26 cellular contexts compared by ENCODE assay signal in genomic region chr10:67917169-67917568, GRCh38. TPM values are rescaled to one million over a fixed set of nuclear protein-coding genes. Genes with fewer than 3 reads are reported as not detected.
DNase-seq lines count a peak whose midpoint lies in the region; ATAC-seq and TF ChIP-seq lines count a peak whose summit lies in the region.
"Had no signal": no experiment of that assay in that cellular context is flagged by ENCODE, and none has a peak within 500 bp of the region (broad histone marks: within the 10 kb centered on the region; RNA-seq: fewer than 3 reads in every experiment).

No MANE protein-coding gene starts in this region.

- H3K36me3 Mint-ChIP-seq in endodermal cell (ENCODE audit: low read depth): peaks cover 49% of the 10 kb centered on the region
- H3K36me3 Mint-ChIP-seq in CD4-positive, alpha-beta memory T cell: peaks cover 36 to 67% of the 10 kb centered on the region in 2 donors

- H3K9me3 ChIP-seq in cardiac muscle cell (ENCODE audit: low read depth) (no peaks in the 10 kb centered on the region), heart right ventricle (no peaks in the 10 kb centered on the region), HUES6 (ENCODE audit: control insufficient read depth, insufficient read depth, low read depth, low read length) (no peaks in the 10 kb centered on the region), endodermal cell (ENCODE audit: control insufficient read depth, low read length) (no peaks in the 10 kb centered on the region), ascending aorta (no peaks in the 10 kb centered on the region)
- H3K9me3 ChIP-seq in CD4-positive, alpha-beta memory T cell (ENCODE audit: control insufficient read depth in 1 of 2, low read length in 2 of 2): no peaks in the 10 kb centered on the region
- H3K9me3 ChIP-seq: SK-N-SH, upper lobe of left lung had no signal

- H3K9me3 Mint-ChIP-seq in endodermal cell: no peaks in the 10 kb centered on the region
- H3K9me3 Mint-ChIP-seq in CD4-positive, alpha-beta memory T cell: peaks cover 0 to 2% (median 0%) of the 10 kb centered on the region in 8 donors
- H3K9me3 Mint-ChIP-seq: CD14-positive monocyte had no signal

- no peaks in the 10 kb centered on the region for H3K4me1 Mint-ChIP-seq in endodermal cell
- peaks cover 6 to 23% (median 21%) of the 10 kb centered on the region in 4 donors for H3K4me1 Mint-ChIP-seq in CD4-positive, alpha-beta memory T cell
- H3K4me1 Mint-ChIP-seq: CD14-positive monocyte had no signal

- H3K9ac ChIP-seq in HUES6 (ENCODE audit: low read length) (no peak overlapping the region), endodermal cell (ENCODE audit: extremely low read depth, low read length, poor library complexity, severe bottlenecking) (no peak overlapping the region)
- H3K9ac ChIP-seq: parathyroid adenoma, SK-N-SH had no signal

- H3K36me3 ChIP-seq in cardiac muscle cell (peaks cover 33% of the 10 kb centered on the region), heart right ventricle (peaks cover 0 to 100% (median 24%) of the 10 kb centered on the region in 9 donors), HUES6 (ENCODE audit: control insufficient read depth, insufficient read depth, low read length) (peaks cover 60% of the 10 kb centered on the region), endodermal cell (ENCODE audit: control insufficient read depth, insufficient read depth, low read length) (peaks cover 73% of the 10 kb centered on the region), ascending aorta (peaks cover 40 to 53% of the 10 kb centered on the region in 2 donors)
- H3K36me3 ChIP-seq in CD4-positive, alpha-beta memory T cell (ENCODE audit: insufficient read depth, low read length): peaks cover 28% of the 10 kb centered on the region

- no peak for ATAC-seq in heart right ventricle
- ATAC-seq: HCT116, right cardiac atrium had no signal

- no peaks in the 10 kb centered on the region for H3K4me1 ChIP-seq in cardiac muscle cell (ENCODE audit: low read depth)
- H3K4me1 ChIP-seq in heart right ventricle: no peaks in the 10 kb centered on the region
- no peaks in the 10 kb centered on the region; the same call in 1 of the 2 replicates for H3K4me1 ChIP-seq in HUES6 (ENCODE audit: control insufficient read depth, insufficient read depth, low read length)
- no peaks in the 10 kb centered on the region for H3K4me1 ChIP-seq in endodermal cell (ENCODE audit: control insufficient read depth, insufficient read depth, low read length)
- H3K4me1 ChIP-seq in CD4-positive, alpha-beta memory T cell (ENCODE audit: insufficient read depth, low read length): no peaks in the 10 kb centered on the region
- H3K4me1 ChIP-seq in ascending aorta: no peaks in the 10 kb centered on the region
- H3K4me1 ChIP-seq: parathyroid adenoma, upper lobe of left lung had no signal

- H3K4me3 Mint-ChIP-seq in endodermal cell: no peak overlapping the region
- H3K4me3 Mint-ChIP-seq in CD4-positive, alpha-beta memory T cell: no peak overlapping the region
- H3K4me3 Mint-ChIP-seq: CD14-positive monocyte had no signal

- H3K27ac ChIP-seq in cardiac muscle cell (peak overlapping the region; percentile 48), heart right ventricle (no peak overlapping the region), HUES6 (ENCODE audit: low read depth, low read length) (0 out of 2 replicates have a peak overlapping the region, but pooled peaks have one; percentile 11), endodermal cell (ENCODE audit: low read depth, low read length) (no peak overlapping the region), ascending aorta (no peak overlapping the region)
- H3K27ac ChIP-seq in CD4-positive, alpha-beta memory T cell (ENCODE audit: low read depth, low read length): no peak overlapping the region
- H3K27ac ChIP-seq: epithelial cell of prostate, parathyroid adenoma, RWPE1, upper lobe of left lung had no signal

- POLR2A ChIA-PET in CD4-positive, alpha-beta memory T cell (lab: Charles Lee; ENCODE audit: partially characterized antibody): no interaction called here

- peak overlapping the region; percentile 4 for H3K27ac Mint-ChIP-seq in endodermal cell
- peak overlapping the region in 2 of 7 donors; percentile 1 to 67 for H3K27ac Mint-ChIP-seq in CD4-positive, alpha-beta memory T cell
- H3K27ac Mint-ChIP-seq: CD14-positive monocyte had no signal

- 93% methylated on average over 2 of the region's 2 CpGs for WGBS in heart right ventricle, 2 donors
- WGBS in endodermal cell (ENCODE audit: insufficient coverage in 1 of 2, insufficient read length in 1 of 2), 2 experiments: 89 to 94% methylated on average over 2 of the region's 2 CpGs

- intact Hi-C loops in heart right ventricle (cut with DNase I) (no loop called here), ascending aorta (cut with DNase I) (no loop called here)
- intact Hi-C loops in CD4-positive, alpha-beta memory T cell (cut with micrococcal nuclease): no loop called here

- H3K27me3 ChIP-seq in cardiac muscle cell: no peaks in the 10 kb centered on the region
- no peaks in the 10 kb centered on the region for H3K27me3 ChIP-seq in heart right ventricle
- H3K27me3 ChIP-seq in HUES6 (ENCODE audit: control insufficient read depth, insufficient read depth, low read length): no peaks in the 10 kb centered on the region
- H3K27me3 ChIP-seq in endodermal cell (ENCODE audit: control insufficient read depth, insufficient read depth, low read length, poor library complexity, severe bottlenecking): no peaks in the 10 kb centered on the region
- no peaks in the 10 kb centered on the region for H3K27me3 ChIP-seq in CD4-positive, alpha-beta memory T cell (ENCODE audit: insufficient read depth, low read length)
- H3K27me3 ChIP-seq in ascending aorta: no peaks in the 10 kb centered on the region
- H3K27me3 ChIP-seq: upper lobe of left lung had no signal

- no peak for TF ChIP-seq CTCF in cardiac muscle cell (IDR thresholded peaks at IDR 0.05; ENCODE audit: low read depth, low read length)
- TF ChIP-seq CTCF in heart right ventricle (IDR thresholded peaks at IDR 0.05): no peak
- TF ChIP-seq CTCF in endodermal cell (conservative IDR thresholded peaks at IDR 0.05): no peak
- TF ChIP-seq CTCF in ascending aorta (IDR thresholded peaks at IDR 0.05): no peak

- CTCF ChIA-PET in CD4-positive, alpha-beta memory T cell (lab: Charles Lee; ENCODE audit: partially characterized antibody): no interaction called here

- H3K27me3 Mint-ChIP-seq in endodermal cell (ENCODE audit: insufficient read depth): no peaks in the 10 kb centered on the region
- no peaks in the 10 kb centered on the region for H3K27me3 Mint-ChIP-seq in CD4-positive, alpha-beta memory T cell

- H3K4me3 ChIP-seq in cardiac muscle cell (no peak overlapping the region), heart right ventricle (no peak overlapping the region), HUES6 (ENCODE audit: low read depth, low read length) (no peak overlapping the region), endodermal cell (ENCODE audit: low read length) (no peak overlapping the region), ascending aorta (no peak overlapping the region)
- no peak overlapping the region for H3K4me3 ChIP-seq in CD4-positive, alpha-beta memory T cell (ENCODE audit: low read length in 2 of 2)
- H3K4me3 ChIP-seq: lung, upper lobe of left lung had no signal

- DNase-seq in cardiac muscle cell (ENCODE audit: low read depth in 1 of 2, low spot score in 1 of 2): no peak
- DNase-seq in heart right ventricle: no peak
- DNase-seq in endodermal cell: no peak
- DNase-seq in CD4-positive, alpha-beta memory T cell: no peak
- DNase-seq in SHP77 (lab: John Stamatoyannopoulos, UW): no peak
- no peak for DNase-seq in ascending aorta (ENCODE audit: low spot score in 2 of 2)
- DNase-seq: activated effector memory CD4-positive, alpha-beta T cell treated with anti-CD3 and anti-CD28 coated beads, Interleukin-2, amount 50 U/mL, for 16 hours; effector CD4-positive, alpha-beta T cell; glutamatergic neuron; kidney; NCI-H146; NCI-H2107; NCI-H446; NCI-H774; right cardiac atrium; SK-N-SH; stimulated activated CD4-positive, alpha-beta T cell treated with anti-CD3 and anti-CD28 coated beads, Interleukin-2, amount 100 ng/mL, for 48 hours; T-helper 2 cell; upper lobe of left lung had no signal

RNA-seq across cellular contexts. Expression of gene SIRT1, which starts 32.7 kb away (rescaled TPM):
- 12.7 and 17.4 TPM in 2 replicates for total RNA-seq in cardiac muscle cell
- polyA plus RNA-seq in cardiac muscle cell: 19.5 and 20.7 TPM in 2 replicates
- 10 to 100 TPM in 9 of 10 donors, 1 to 10 TPM in 1; 9.9 to 18.0 (median 14.0) TPM for total RNA-seq in heart right ventricle
- 1 to 10 TPM; 4.9 to 8.9 TPM for polyA plus RNA-seq in heart right ventricle
- total RNA-seq in endodermal cell: 10 to 100 TPM; 30.2 to 36.7 TPM
- polyA plus RNA-seq in endodermal cell (2013, experiment 1 of 2): 29.7 TPM
- polyA plus RNA-seq in endodermal cell (2013, experiment 2 of 2): 26.4 TPM
- total RNA-seq in CD4-positive, alpha-beta memory T cell: 10 to 100 TPM; 57.1 to 58.8 TPM
- polyA plus RNA-seq in CD4-positive, alpha-beta memory T cell: 10 to 100 TPM in 1 of 2 donors, 1 to 10 TPM in 1; 6.7 to 22.2 TPM
- total RNA-seq in ascending aorta: 7.6 TPM

Comparison
In these comparisons a context has a peak if more than half of its experiments do, and no peak if none do; other contexts are left out.
1. H3K27ac ChIP-seq: peak in cardiac muscle cell (single experiment) and HUES6 (single experiment); none in heart right ventricle (0 of 10), endodermal cell (single experiment), CD4-positive, alpha-beta memory T cell (single experiment) and ascending aorta (0 of 2).